In genomic region chr2:133433455-133434451, GRCh38 we compare ENCODE assay signal across 13 cellular contexts.
"Had no signal": no experiment of that assay in that cellular context is flagged by ENCODE, and none has a peak within 500 bp of the region (broad histone marks: within the 10 kb centered on the region; RNA-seq: fewer than 3 reads in every experiment).

No MANE protein-coding gene starts in this region.

- DNase-seq: activated B cell treated with CpG ODN at 0.5 μM for 24 hours; activated CD4-positive, alpha-beta T cell treated with anti-CD3 and anti-CD28 coated beads, Interleukin-2, amount 10 ng/mL, durations not matched to agents 7 days and 5 days; activated CD8-positive, alpha-beta memory T cell treated with anti-CD3 and anti-CD28 coated beads for 24 hours; activated naive CD4-positive, alpha-beta T cell treated with anti-CD3 and anti-CD28 coated beads for 36 hours; activated T-cell treated with anti-CD3 and anti-CD28 coated beads for 4 hours; cerebellar nuclear complex; endodermal cell; erythroblast; ovary; stimulated activated CD4-positive, alpha-beta T cell treated with anti-CD3 and anti-CD28 coated beads, Interleukin-4, amount 100 ng/mL, for 24 hours; T-helper 2 cell had no signal

- H3K4me3 ChIP-seq: ovary had no signal

- ATAC-seq: activated T-helper 17 cell treated with anti-CD3 and anti-CD28 coated beads, Interleukin-2, amount 50 U/mL, for 72 hours; left lobe of liver had no signal

- H3K27ac ChIP-seq: ovary had no signal

- H3K9me3 ChIP-seq: ovary had no signal

- H3K27me3 ChIP-seq: ovary had no signal

- H3K36me3 ChIP-seq: ovary had no signal
